Comparison of ENCODE assay signal across 14 cellular contexts in the genomic region with DNA sequence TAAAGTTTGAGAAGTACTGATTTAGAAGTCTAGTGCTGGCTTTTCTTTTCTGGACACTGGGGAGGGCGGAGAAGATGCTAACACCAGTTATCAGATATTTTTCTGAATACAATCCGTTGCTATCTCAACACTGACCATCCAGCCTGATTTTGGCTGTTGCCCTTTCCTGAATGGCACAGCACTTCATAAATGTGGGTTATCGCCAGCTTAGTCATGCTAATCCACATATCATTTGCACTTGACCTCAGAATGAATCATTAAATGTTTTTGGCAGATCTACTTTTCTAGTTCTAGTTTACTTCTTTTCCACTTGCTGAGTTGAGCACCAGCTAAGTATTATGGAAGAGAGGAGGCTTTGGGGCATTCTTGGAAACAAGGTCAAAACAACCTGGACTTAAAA.
DNase-seq lines count a peak whose midpoint lies in the region; ATAC-seq and TF ChIP-seq lines count a peak whose summit lies in the region.
"Had no signal": no experiment of that assay in that cellular context is flagged by ENCODE, and none has a peak within 500 bp of the region (broad histone marks: within the 10 kb centered on the region; RNA-seq: fewer than 3 reads in every experiment).

No MANE protein-coding gene starts in this region.

- ATAC-seq in PC-3 (peak; percentile 12), GM23338 (no peak)
- ATAC-seq in activated CD8-positive, alpha-beta T cell treated with anti-CD3 and anti-CD28 coated beads for 36 hours = no peak
- ATAC-seq: left lobe of liver; naive thymus-derived CD8-positive, alpha-beta T cell had no signal

- H3K36me3 ChIP-seq in PC-3 (ENCODE audit: low read depth, low read length) = no peaks in the 10 kb centered on the region
- no peaks in the 10 kb centered on the region for H3K36me3 ChIP-seq in GM23338 (ENCODE audit: insufficient read depth)
- H3K36me3 ChIP-seq: SJSA1 had no signal

- H3K27me3 Mint-ChIP-seq in GM23338 (ENCODE audit: insufficient read depth, low read depth, poor library complexity) = peaks cover 2% of the 10 kb centered on the region
- no peaks in the 10 kb centered on the region for H3K27me3 Mint-ChIP-seq in activated CD8-positive, alpha-beta T cell treated with anti-CD3 and anti-CD28 coated beads for 36 hours
- H3K27me3 Mint-ChIP-seq: activated CD4-positive, alpha-beta memory T cell treated with anti-CD3 and anti-CD28 coated beads, Interleukin-2, amount 10 ng/mL, durations not matched to agents 7 days and 5 days had no signal

- H3K9me3 Mint-ChIP-seq in GM23338 = no peaks in the 10 kb centered on the region
- no peaks in the 10 kb centered on the region for H3K9me3 Mint-ChIP-seq in activated CD8-positive, alpha-beta T cell treated with anti-CD3 and anti-CD28 coated beads for 36 hours
- H3K9me3 Mint-ChIP-seq: activated CD4-positive, alpha-beta memory T cell treated with anti-CD3 and anti-CD28 coated beads, Interleukin-2, amount 10 ng/mL, durations not matched to agents 7 days and 5 days; naive thymus-derived CD8-positive, alpha-beta T cell had no signal

- H3K4me3 Mint-ChIP-seq in GM23338 = no peak overlapping the region
- no peak overlapping the region for H3K4me3 Mint-ChIP-seq in activated CD8-positive, alpha-beta T cell treated with anti-CD3 and anti-CD28 coated beads for 36 hours
- H3K4me3 Mint-ChIP-seq: activated CD4-positive, alpha-beta memory T cell treated with anti-CD3 and anti-CD28 coated beads, Interleukin-2, amount 10 ng/mL, durations not matched to agents 7 days and 5 days; naive thymus-derived CD8-positive, alpha-beta T cell had no signal

- H3K9me3 ChIP-seq in PC-3 (ENCODE audit: low read length) = no peaks in the 10 kb centered on the region
- H3K9me3 ChIP-seq: SJSA1 had no signal

- no peak overlapping the region for H3K4me3 ChIP-seq in PC-3 (ENCODE audit: low read length)
- H3K4me3 ChIP-seq in GM23338 = no peak overlapping the region
- H3K4me3 ChIP-seq: SJSA1 had no signal

- no TSS peak for BruUV-seq in PC-3 (replicated peaks; lab: Mats Ljungman, UMichigan)

- no peak overlapping the region for H3K9ac ChIP-seq in PC-3 (ENCODE audit: low read length)

- DNase-seq in EL = peak; percentile 59
- DNase-seq in PC-3 = peak; percentile 80
- DNase-seq in dermis blood vessel endothelial cell = peak; percentile 65
- peak; percentile 80 to 82 for DNase-seq in lung microvascular endothelial cell (ENCODE audit: low read depth in 2 of 2)
- DNase-seq in mucosa of gallbladder (ENCODE audit: low spot score) = no peak
- no peak for DNase-seq in pons (ENCODE audit: low spot score)
- DNase-seq in GM23338 (ENCODE audit: low spot score) = no peak
- no peak for DNase-seq in activated CD8-positive, alpha-beta T cell treated with anti-CD3 and anti-CD28 coated beads for 36 hours
- DNase-seq: activated CD4-positive, alpha-beta memory T cell treated with anti-CD3 and anti-CD28 coated beads, Interleukin-2, amount 10 ng/mL, durations not matched to agents 7 days and 5 days; naive thymus-derived CD8-positive, alpha-beta T cell; NK-92 treated with Interleukin-12 subunit alpha and Interleukin-12 subunit beta, amount 100 ng/mL, for 24 hours; trophoblast cell had no signal

- no peak for TF ChIP-seq CTCF in PC-3 (conservative IDR thresholded peaks at IDR 0.05; ENCODE audit: low read depth, low read length)
- no peak for TF ChIP-seq CTCF in GM23338 (conservative IDR thresholded peaks at IDR 0.05; ENCODE audit: low read depth in 2 of 2)
- TF ChIP-seq CTCF in activated CD8-positive, alpha-beta T cell treated with anti-CD3 and anti-CD28 coated beads for 36 hours (IDR thresholded peaks at IDR 0.05) = no peak

- H3K4me2 ChIP-seq in PC-3 (ENCODE audit: low read length) (peak overlapping the region; percentile 53), GM23338 (no peak overlapping the region)

- H3K79me2 ChIP-seq in PC-3 (ENCODE audit: low read length) = no peaks in the 10 kb centered on the region
- H3K79me2 ChIP-seq in GM23338 (replicated peaks; ENCODE audit: insufficient read depth) = no peaks in the 10 kb centered on the region

- POLR2A ChIA-PET in PC-3 (lab: Charles Lee; ENCODE audit: unreplicated experiment) = interaction anchor here (0.9 kb wide), 1 partner anchor 78 kb away, joined by 29 read pairs; no protein-coding TSS in a partner anchor
- POLR2A ChIA-PET in activated CD8-positive, alpha-beta T cell treated with anti-CD3 and anti-CD28 coated beads for 36 hours (lab: Charles Lee) = no interaction called here

- peaks cover 16% of the 10 kb centered on the region; the same call in 2 of the 3 replicates for H3K4me1 Mint-ChIP-seq in GM23338
- no peaks in the 10 kb centered on the region for H3K4me1 Mint-ChIP-seq in activated CD8-positive, alpha-beta T cell treated with anti-CD3 and anti-CD28 coated beads for 36 hours (ENCODE audit: low read depth)
- H3K4me1 Mint-ChIP-seq: activated CD4-positive, alpha-beta memory T cell treated with anti-CD3 and anti-CD28 coated beads, Interleukin-2, amount 10 ng/mL, durations not matched to agents 7 days and 5 days; naive thymus-derived CD8-positive, alpha-beta T cell had no signal

- CTCF ChIA-PET in PC-3 (lab: Charles Lee) = interaction anchor here (0.6 kb wide), 1 partner anchor 562 kb away, joined by 3 read pairs; no protein-coding TSS in a partner anchor
- CTCF ChIA-PET in activated CD8-positive, alpha-beta T cell treated with anti-CD3 and anti-CD28 coated beads for 36 hours (lab: Charles Lee) = no interaction called here

- H3F3A ChIP-seq in PC-3 (ENCODE audit: low read length, unreplicated experiment) (peaks cover 11% of the 10 kb centered on the region), GM23338 (replicated peaks; ENCODE audit: low read depth) (no peaks in the 10 kb centered on the region)

- H3K9me2 ChIP-seq in PC-3 (replicated peaks; ENCODE audit: low read length) (no peaks in the 10 kb centered on the region), GM23338 (ENCODE audit: insufficient read depth) (no peaks in the 10 kb centered on the region)

- peak overlapping the region; percentile 63 for H3K27ac ChIP-seq in PC-3 (ENCODE audit: low read length)
- no peak overlapping the region for H3K27ac ChIP-seq in GM23338 (ENCODE audit: low read depth)
- H3K27ac ChIP-seq: SJSA1 had no signal

- peaks cover 53% of the 10 kb centered on the region for H3K4me1 ChIP-seq in PC-3 (ENCODE audit: insufficient read depth, low read length)
- 0 out of 2 replicates have a peak, but pooled peaks cover 7% of the 10 kb centered on the region for H3K4me1 ChIP-seq in GM23338 (ENCODE audit: insufficient read depth)

- no peaks in the 10 kb centered on the region for H3K36me3 Mint-ChIP-seq in GM23338 (ENCODE audit: low read depth)
- no peaks in the 10 kb centered on the region for H3K36me3 Mint-ChIP-seq in activated CD8-positive, alpha-beta T cell treated with anti-CD3 and anti-CD28 coated beads for 36 hours (ENCODE audit: low read depth)
- H3K36me3 Mint-ChIP-seq: naive thymus-derived CD8-positive, alpha-beta T cell had no signal

- no peaks in the 10 kb centered on the region for H4K20me1 ChIP-seq in PC-3 (ENCODE audit: low read length)
- no peaks in the 10 kb centered on the region for H4K20me1 ChIP-seq in GM23338 (replicated peaks; ENCODE audit: insufficient read depth)

- H3K27ac Mint-ChIP-seq in GM23338 = no peak overlapping the region
- no peak overlapping the region for H3K27ac Mint-ChIP-seq in activated CD8-positive, alpha-beta T cell treated with anti-CD3 and anti-CD28 coated beads for 36 hours
- H3K27ac Mint-ChIP-seq: activated CD4-positive, alpha-beta memory T cell treated with anti-CD3 and anti-CD28 coated beads, Interleukin-2, amount 10 ng/mL, durations not matched to agents 7 days and 5 days; naive thymus-derived CD8-positive, alpha-beta T cell had no signal

- H2AFZ ChIP-seq in PC-3 (ENCODE audit: low read length) (no peak overlapping the region), GM23338 (no peak overlapping the region)

- intact Hi-C loops in PC-3 (cut with micrococcal nuclease) = no loop called here
- intact Hi-C loops in activated CD8-positive, alpha-beta T cell treated with anti-CD3 and anti-CD28 coated beads for 36 hours (cut with micrococcal nuclease) = no loop called here

- H3K27me3 ChIP-seq in PC-3 (ENCODE audit: low read length) = no peaks in the 10 kb centered on the region
- no peaks in the 10 kb centered on the region for H3K27me3 ChIP-seq in GM23338 (ENCODE audit: insufficient read depth)
- H3K27me3 ChIP-seq: SJSA1 had no signal

TF ChIP-seq in GM23338, 12 proteins besides CTCF, POLR2A, EP300 and RAD21 (continues in another document):
- TF ChIP-seq CREB1 (CRISPR knock-in tag; IDR thresholded peaks at IDR 0.05; ENCODE audit: low read depth) (no peak), ZNF114 (CRISPR knock-in tag; IDR thresholded peaks at IDR 0.05) (no peak), JUNB (IDR thresholded peaks at IDR 0.05; ENCODE audit: unreplicated experiment) (no peak), EZH2phosphoT487 (IDR thresholded peaks at IDR 0.05; ENCODE audit: unreplicated experiment) (no peak)

Comparison
In these comparisons a context has a peak if more than half of its experiments do, and no peak if none do; other contexts are left out.
1. DNase-seq: peak in EL (single experiment), PC-3 (single experiment), dermis blood vessel endothelial cell (single experiment) and lung microvascular endothelial cell (2 of 2); none in mucosa of gallbladder (single experiment), pons (single experiment), GM23338 (single experiment) and activated CD8-positive, alpha-beta T cell treated with anti-CD3 and anti-CD28 coated beads for 36 hours (single experiment).